Comparison of ENCODE assay signal across 9 cellular contexts in genomic region chr10:27525819-27526218, GRCh38. TPM values are rescaled to one million over a fixed set of nuclear protein-coding genes. Genes with fewer than 3 reads are reported as not detected.
DNase-seq lines count a peak whose midpoint lies in the region; ATAC-seq and TF ChIP-seq lines count a peak whose summit lies in the region.
"Had no signal": no experiment of that assay in that cellular context is flagged by ENCODE, and none has a peak within 500 bp of the region (broad histone marks: within the 10 kb centered on the region; RNA-seq: fewer than 3 reads in every experiment).

No MANE protein-coding gene starts in this region.

- H3K9ac ChIP-seq in mesendoderm (ENCODE audit: low read length) = no peak overlapping the region

- no peaks in the 10 kb centered on the region for H3K27me3 Mint-ChIP-seq in activated CD8-positive, alpha-beta T cell treated with anti-CD3 and anti-CD28 coated beads for 36 hours
- H3K27me3 Mint-ChIP-seq in activated CD8-positive, alpha-beta T cell treated with anti-CD3 and anti-CD28 coated beads, Interleukin-2, amount 10 ng/mL, durations not matched to agents 7 days and 5 days (ENCODE audit: low read depth) = no peaks in the 10 kb centered on the region

- POLR2A ChIA-PET in activated CD8-positive, alpha-beta T cell treated with anti-CD3 and anti-CD28 coated beads for 36 hours (lab: Charles Lee) = interaction anchor here (1.0 kb wide), 1 partner anchor 21 kb away, joined by 3 read pairs; no protein-coding TSS in a partner anchor
- POLR2A ChIA-PET in activated CD8-positive, alpha-beta T cell treated with anti-CD3 and anti-CD28 coated beads, Interleukin-2, amount 10 ng/mL, durations not matched to agents 7 days and 5 days (lab: Charles Lee) = interaction anchor here (1.0 kb wide), 1 partner anchor 22 kb away, joined by 3 read pairs; the partner anchor contains the start of gene RAB18

- H3K18ac ChIP-seq in mesendoderm (ENCODE audit: low read length) = no peak overlapping the region

- no peak for TF ChIP-seq CTCF in activated CD8-positive, alpha-beta T cell treated with anti-CD3 and anti-CD28 coated beads for 36 hours (IDR thresholded peaks at IDR 0.05)
- TF ChIP-seq CTCF in fibroblast of the aortic adventitia (IDR thresholded peaks at IDR 0.05; ENCODE audit: insufficient read depth, low read length) (no peak), gastrocnemius medialis (IDR thresholded peaks at IDR 0.05 in 4 of 5, conservative IDR thresholded peaks at IDR 0.05 in 1 of 5) (no peak)

- no peak overlapping the region for H3K4ac ChIP-seq in mesendoderm (ENCODE audit: low read depth, low read length)

- H3K27ac ChIP-seq in gastrocnemius medialis (peak overlapping the region; percentile 35 to 50 (median 40)), mesendoderm (ENCODE audit: low read depth, low read length) (no peak overlapping the region)

- peaks cover 1% of the 10 kb centered on the region for H3K79me1 ChIP-seq in mesendoderm (ENCODE audit: low read length)

- H2BK15ac ChIP-seq in mesendoderm (replicated peaks; ENCODE audit: low read depth) = no peak overlapping the region

- H3K27me3 ChIP-seq in gastrocnemius medialis (no peaks in the 10 kb centered on the region), mesendoderm (ENCODE audit: insufficient read depth, low read length, poor library complexity) (no peaks in the 10 kb centered on the region)

- H3K4me1 ChIP-seq in gastrocnemius medialis = peaks cover 36 to 59% of the 10 kb centered on the region in 2 donors
- peaks cover 2% of the 10 kb centered on the region for H3K4me1 ChIP-seq in mesendoderm (ENCODE audit: control insufficient read depth, low read depth, low read length)

- no peaks in the 10 kb centered on the region for H3K9me3 Mint-ChIP-seq in activated CD8-positive, alpha-beta T cell treated with anti-CD3 and anti-CD28 coated beads for 36 hours
- H3K9me3 Mint-ChIP-seq in activated CD8-positive, alpha-beta T cell treated with anti-CD3 and anti-CD28 coated beads, Interleukin-2, amount 10 ng/mL, durations not matched to agents 7 days and 5 days (ENCODE audit: insufficient read depth) = no peaks in the 10 kb centered on the region
- H3K9me3 Mint-ChIP-seq: GM23338 had no signal

- H2BK5ac ChIP-seq in mesendoderm (ENCODE audit: low read length) = no peak overlapping the region

- CTCF ChIA-PET in activated CD8-positive, alpha-beta T cell treated with anti-CD3 and anti-CD28 coated beads for 36 hours (lab: Charles Lee) = no interaction called here
- CTCF ChIA-PET in activated CD8-positive, alpha-beta T cell treated with anti-CD3 and anti-CD28 coated beads, Interleukin-2, amount 10 ng/mL, durations not matched to agents 7 days and 5 days (lab: Charles Lee) = interaction anchor here (0.7 to 0.9 kb wide), 2 partner anchors 22 to 54 kb away, joined by 3 read pairs; partner anchors contain the start of gene RAB18

- peaks cover 8% of the 10 kb centered on the region for H3K79me2 ChIP-seq in mesendoderm (ENCODE audit: control insufficient read depth, insufficient read depth, low read length)

- no peaks in the 10 kb centered on the region for H3K36me3 ChIP-seq in gastrocnemius medialis
- no peaks in the 10 kb centered on the region for H3K36me3 ChIP-seq in mesendoderm (ENCODE audit: control insufficient read depth, insufficient read depth, low read length)

- ATAC-seq in activated CD8-positive, alpha-beta T cell treated with anti-CD3 and anti-CD28 coated beads for 36 hours = peak; percentile 24
- ATAC-seq in activated CD8-positive, alpha-beta T cell treated with anti-CD3 and anti-CD28 coated beads, Interleukin-2, amount 10 ng/mL, durations not matched to agents 7 days and 5 days = no peak
- ATAC-seq in gastrocnemius medialis (peak; percentile 82 to 96), esophagus mucosa (no peak)
- ATAC-seq: GM23338 had no signal

- H3K4me3 ChIP-seq in fibroblast of the aortic adventitia (ENCODE audit: low read depth, low read length) = no peak overlapping the region
- no peak overlapping the region for H3K4me3 ChIP-seq in gastrocnemius medialis
- no peak overlapping the region for H3K4me3 ChIP-seq in mesendoderm (ENCODE audit: low read length)
- H3K4me3 ChIP-seq: GM23338 had no signal

- intact Hi-C loops in activated CD8-positive, alpha-beta T cell treated with anti-CD3 and anti-CD28 coated beads for 36 hours (cut with micrococcal nuclease) = no loop called here
- intact Hi-C loops in gastrocnemius medialis (cut with DNase I; ENCODE audit: low total_unique reads) = loop anchor here (1.0 kb wide), 1 partner anchor 22 kb away; the partner anchor contains the start of gene RAB18

- H3K56ac ChIP-seq in mesendoderm (ENCODE audit: low read length) = no peak overlapping the region

- H3K4me1 Mint-ChIP-seq in activated CD8-positive, alpha-beta T cell treated with anti-CD3 and anti-CD28 coated beads for 36 hours (ENCODE audit: low read depth) = peaks cover 78% of the 10 kb centered on the region
- H3K4me1 Mint-ChIP-seq in activated CD8-positive, alpha-beta T cell treated with anti-CD3 and anti-CD28 coated beads, Interleukin-2, amount 10 ng/mL, durations not matched to agents 7 days and 5 days (ENCODE audit: low read depth) = peaks cover 54% of the 10 kb centered on the region

- H4K8ac ChIP-seq in mesendoderm (ENCODE audit: low read depth, low read length) = no peak overlapping the region

- DNase-seq in activated CD8-positive, alpha-beta T cell treated with anti-CD3 and anti-CD28 coated beads for 36 hours = no peak
- DNase-seq in activated CD8-positive, alpha-beta T cell treated with anti-CD3 and anti-CD28 coated beads, Interleukin-2, amount 10 ng/mL, durations not matched to agents 7 days and 5 days = no peak
- peak; percentile 49 for DNase-seq in RPMI7951 (ENCODE audit: low read depth)
- DNase-seq in fibroblast of the aortic adventitia (ENCODE audit: low read depth) = peak; percentile 76
- DNase-seq in gastrocnemius medialis = no peak
- no peak for DNase-seq in mesendoderm
- no peak for DNase-seq in iPS-NIHi7 (ENCODE audit: extremely low spot score)

- no peak for TF ChIP-seq POLR2A in gastrocnemius medialis (IDR thresholded peaks at IDR 0.05)

- H2AK5ac ChIP-seq in mesendoderm (ENCODE audit: low read length) = no peak overlapping the region

- no peaks in the 10 kb centered on the region for H3K9me3 ChIP-seq in gastrocnemius medialis

- peaks cover 26% of the 10 kb centered on the region for H3K36me3 Mint-ChIP-seq in activated CD8-positive, alpha-beta T cell treated with anti-CD3 and anti-CD28 coated beads for 36 hours (ENCODE audit: low read depth)
- H3K36me3 Mint-ChIP-seq in activated CD8-positive, alpha-beta T cell treated with anti-CD3 and anti-CD28 coated beads, Interleukin-2, amount 10 ng/mL, durations not matched to agents 7 days and 5 days (ENCODE audit: low read depth) = peaks cover 25% of the 10 kb centered on the region

- H3K27ac Mint-ChIP-seq in activated CD8-positive, alpha-beta T cell treated with anti-CD3 and anti-CD28 coated beads for 36 hours = peak overlapping the region; percentile 70
- H3K27ac Mint-ChIP-seq in activated CD8-positive, alpha-beta T cell treated with anti-CD3 and anti-CD28 coated beads, Interleukin-2, amount 10 ng/mL, durations not matched to agents 7 days and 5 days = no peak overlapping the region
- H3K27ac Mint-ChIP-seq: GM23338 had no signal

- no peak overlapping the region for H3K4me3 Mint-ChIP-seq in activated CD8-positive, alpha-beta T cell treated with anti-CD3 and anti-CD28 coated beads for 36 hours
- no peak overlapping the region for H3K4me3 Mint-ChIP-seq in activated CD8-positive, alpha-beta T cell treated with anti-CD3 and anti-CD28 coated beads, Interleukin-2, amount 10 ng/mL, durations not matched to agents 7 days and 5 days
- H3K4me3 Mint-ChIP-seq: GM23338 had no signal

- no peak overlapping the region for H3K23ac ChIP-seq in mesendoderm (ENCODE audit: low read length)

- in situ Hi-C loops in gastrocnemius medialis (cut with MboI; ENCODE audit: low sequenced_read_pairs in 4 of 4) = no loop called here

- H4K5ac ChIP-seq in mesendoderm (ENCODE audit: low read length) = no peak overlapping the region

- H2BK120ac ChIP-seq in mesendoderm (ENCODE audit: low read depth, low read length) = no peak overlapping the region

- H3K4me2 ChIP-seq in mesendoderm (ENCODE audit: low read length) = no peak overlapping the region
- H3K4me2 ChIP-seq: GM23338 had no signal

RNA-seq across cellular contexts. Expression of gene RAB18, which starts 21.7 kb away (rescaled TPM):
- 10 to 100 TPM; 42.0 to 47.2 TPM for total RNA-seq in activated CD8-positive, alpha-beta T cell treated with anti-CD3 and anti-CD28 coated beads for 36 hours
- total RNA-seq in activated CD8-positive, alpha-beta T cell treated with anti-CD3 and anti-CD28 coated beads, Interleukin-2, amount 10 ng/mL, durations not matched to agents 7 days and 5 days = 10 to 100 TPM; 60.3 to 65.6 TPM
- 34.9 and 54.5 TPM in 2 replicates for total RNA-seq in RPMI7951 (2014; rRNA removed; shearing (Covaris generic))
- total RNA-seq in fibroblast of the aortic adventitia (ENCODE audit: low replicate concordance) (48.5 and 114 TPM in 2 replicates), gastrocnemius medialis (10 to 100 TPM; 46.0 to 51.6 (median 47.1) TPM), esophagus mucosa (99.5 TPM)
- polyA plus RNA-seq in mesendoderm (2013, experiment 1 of 2) = 84.1 TPM
- 82.3 TPM for polyA plus RNA-seq in mesendoderm (2013, experiment 2 of 2)

Comparison
In these comparisons a context has a peak if more than half of its experiments do, and no peak if none do; other contexts are left out.
1. ATAC-seq: peak in activated CD8-positive, alpha-beta T cell treated with anti-CD3 and anti-CD28 coated beads for 36 hours (single experiment) and gastrocnemius medialis (2 of 2); none in activated CD8-positive, alpha-beta T cell treated with anti-CD3 and anti-CD28 coated beads, Interleukin-2, amount 10 ng/mL, durations not matched to agents 7 days and 5 days (single experiment) and esophagus mucosa (single experiment).
2. DNase-seq: peak in RPMI7951 (single experiment) and fibroblast of the aortic adventitia (single experiment); none in activated CD8-positive, alpha-beta T cell treated with anti-CD3 and anti-CD28 coated beads for 36 hours (single experiment), activated CD8-positive, alpha-beta T cell treated with anti-CD3 and anti-CD28 coated beads, Interleukin-2, amount 10 ng/mL, durations not matched to agents 7 days and 5 days (single experiment), gastrocnemius medialis (0 of 2), mesendoderm (single experiment) and iPS-NIHi7 (single experiment).